ENCODE assay signal across 31 cellular contexts in the genomic region with DNA sequence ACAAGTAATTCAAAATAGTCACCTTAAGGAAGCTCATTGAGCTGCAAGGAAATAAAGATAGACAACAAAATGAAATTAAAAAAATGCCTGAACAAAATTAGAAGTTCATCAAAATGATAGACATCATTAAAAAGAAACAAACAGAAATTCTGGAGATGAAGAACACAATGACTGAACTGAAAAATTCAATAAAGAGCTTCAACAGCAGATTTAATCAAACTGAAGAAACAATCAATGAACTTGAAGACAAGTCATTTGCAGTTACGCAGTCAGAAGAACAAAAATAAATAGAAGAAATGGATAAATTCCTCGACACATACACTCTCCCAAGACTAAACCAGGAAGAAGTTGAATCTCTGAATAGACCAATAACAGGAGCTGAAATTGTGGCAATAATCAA.
"Had no signal": no experiment of that assay in that cellular context is flagged by ENCODE, and none has a peak within 500 bp of the region (broad histone marks: within the 10 kb centered on the region; RNA-seq: fewer than 3 reads in every experiment).

No MANE protein-coding gene starts in this region.

- DNase-seq: natural killer cell; occipital lobe; ovary; posterior cingulate gyrus; psoas muscle; right cardiac atrium; spleen; stimulated activated CD4-positive, alpha-beta T cell treated with anti-CD3 and anti-CD28 coated beads, Interleukin-12 subunit alpha, Interleukin-12 subunit beta, amount 100 ng/mL, for 4 hours; stimulated activated CD4-positive, alpha-beta T cell treated with anti-CD3 and anti-CD28 coated beads, Interleukin-1b, Interleukin-23, amount 100 ng/mL, for 48 hours; stimulated activated CD4-positive, alpha-beta T cell treated with anti-CD3 and anti-CD28 coated beads, Interleukin-4, amount 100 ng/mL, for 1 hour; stimulated activated CD4-positive, alpha-beta T cell treated with anti-CD3 and anti-CD28 coated beads, Interleukin-4, amount 100 ng/mL, for 4 hours; stimulated activated CD8-positive, alpha-beta memory T cell treated with anti-CD3 and anti-CD28 coated beads, Interleukin-4, amount 100 ng/mL, for 48 hours; stimulated activated naive CD4-positive, alpha-beta T cell; stimulated activated naive CD8-positive, alpha-beta T cell treated with anti-CD3 and anti-CD28 coated beads, Interleukin-15, amount 100 ng/mL, for 72 hours; stimulated activated naive CD8-positive, alpha-beta T cell treated with anti-CD3 and anti-CD28 coated beads, Interleukin-15, Interleukin-2, amounts not matched to agents 100 U/mL and 50 U/mL, for 24 hours; substantia nigra; testis; tibial artery; transverse colon; upper lobe of right lung; uterus had no signal

- H3K27ac Mint-ChIP-seq: natural killer cell; nephron; neural progenitor cell; progenitor cell of endocrine pancreas; stimulated activated memory B cell treated with anti-CD40 and anti-IgM and Interleukin-4, amounts not matched to agents 10 μg/mL and 1 μg/mL and 100 μg/mL, for 72 hours; stimulated activated naive CD8-positive, alpha-beta T cell treated with anti-CD3 and anti-CD28 coated beads, Interleukin-15, amount 100 ng/mL, for 72 hours; type B pancreatic cell had no signal

- H3K36me3 Mint-ChIP-seq: neural progenitor cell; stimulated activated memory B cell treated with anti-CD40 and anti-IgM and Interleukin-4, amounts not matched to agents 10 μg/mL and 1 μg/mL and 100 μg/mL, for 72 hours had no signal

- H3K4me1 ChIP-seq: neural progenitor cell, parathyroid adenoma, psoas muscle, spleen, suprapubic skin, testis, tibial artery, transverse colon, upper lobe of right lung, uterus had no signal

- H3K27ac ChIP-seq: neural progenitor cell, ovary, parathyroid adenoma, psoas muscle, skin epidermis, spleen, suprapubic skin, testis, tibial artery, transverse colon, upper lobe of right lung, uterus had no signal

- H3K36me3 ChIP-seq: neural progenitor cell, ovary, spleen, suprapubic skin, tibial artery, transverse colon, upper lobe of right lung, uterus had no signal

- H3K4me1 Mint-ChIP-seq: natural killer cell; nephron; neural progenitor cell; stimulated activated memory B cell treated with anti-CD40 and anti-IgM and Interleukin-4, amounts not matched to agents 10 μg/mL and 1 μg/mL and 100 μg/mL, for 72 hours; stimulated activated naive CD8-positive, alpha-beta T cell treated with anti-CD3 and anti-CD28 coated beads, Interleukin-15, amount 100 ng/mL, for 72 hours had no signal

- ATAC-seq: natural killer cell; psoas muscle; right cardiac atrium; sciatic nerve; stimulated activated memory B cell treated with anti-CD40 and anti-IgM and Interleukin-4, amounts not matched to agents 10 μg/mL and 1 μg/mL and 100 μg/mL, for 72 hours; stimulated activated naive CD8-positive, alpha-beta T cell treated with anti-CD3 and anti-CD28 coated beads, Interleukin-15, amount 100 ng/mL, for 72 hours; stimulated activated naive CD8-positive, alpha-beta T cell treated with anti-CD3 and anti-CD28 coated beads, Interleukin-15, Interleukin-2, amounts not matched to agents 100 U/mL and 50 U/mL, for 24 hours; upper lobe of right lung had no signal

- H3K27me3 ChIP-seq: neural progenitor cell, ovary, spleen, suprapubic skin, testis, tibial artery, transverse colon, upper lobe of right lung, uterus had no signal

- H3K4me3 ChIP-seq: neural progenitor cell, ovary, psoas muscle, skin epidermis, smooth muscle cell, spleen, suprapubic skin, testis, tibial artery, transverse colon, upper lobe of right lung, uterus had no signal

- H3K4me3 Mint-ChIP-seq: natural killer cell; nephron; neural progenitor cell; stimulated activated memory B cell treated with anti-CD40 and anti-IgM and Interleukin-4, amounts not matched to agents 10 μg/mL and 1 μg/mL and 100 μg/mL, for 72 hours; stimulated activated naive CD8-positive, alpha-beta T cell treated with anti-CD3 and anti-CD28 coated beads, Interleukin-15, amount 100 ng/mL, for 72 hours; type B pancreatic cell had no signal

- H3K9ac ChIP-seq: neural progenitor cell, parathyroid adenoma had no signal

- H3K9me3 ChIP-seq: ovary, suprapubic skin, testis, uterus had no signal

- H3K27me3 Mint-ChIP-seq: progenitor cell of endocrine pancreas; stimulated activated memory B cell treated with anti-CD40 and anti-IgM and Interleukin-4, amounts not matched to agents 10 μg/mL and 1 μg/mL and 100 μg/mL, for 72 hours; stimulated activated naive CD8-positive, alpha-beta T cell treated with anti-CD3 and anti-CD28 coated beads, Interleukin-15, amount 100 ng/mL, for 72 hours; type B pancreatic cell had no signal
